In the genomic region with DNA sequence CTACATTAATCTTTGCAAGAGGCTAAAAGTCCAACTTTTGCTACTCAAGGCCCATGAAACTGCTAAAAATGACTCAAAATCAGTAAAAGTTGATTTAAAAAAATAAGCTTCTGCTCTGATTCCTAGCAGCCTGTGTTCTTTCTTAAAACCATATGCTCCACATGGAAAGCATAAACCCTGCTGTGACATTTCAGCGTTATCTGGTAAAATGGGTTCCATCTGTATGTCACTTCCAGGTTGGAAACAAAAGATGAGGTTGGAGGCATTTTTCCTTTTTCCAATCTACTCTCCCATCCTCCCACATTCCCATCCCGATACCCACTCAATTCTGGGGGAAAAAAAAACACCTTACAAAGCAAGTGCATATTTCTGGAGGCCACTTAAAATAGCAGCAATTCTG, we compare ENCODE assay signal across 25 cellular contexts.
"Had no signal": no experiment of that assay in that cellular context is flagged by ENCODE, and none has a peak within 500 bp of the region (broad histone marks: within the 10 kb centered on the region; RNA-seq: fewer than 3 reads in every experiment).

No MANE protein-coding gene starts in this region.

- ATAC-seq: gastrocnemius medialis; heart left ventricle; left cardiac atrium; left ventricle myocardium superior; lower lobe of right lung; natural killer cell; pancreas; right lobe of liver; stimulated activated naive B cell treated with anti-CD40 and anti-IgM and Interleukin-4, amounts not matched to agents 10 μg/mL and 1 μg/mL and 100 μg/mL, for 72 hours; upper lobe of right lung had no signal

- H3K4me2 ChIP-seq: hepatocyte had no signal

- H3K36me3 ChIP-seq: colonic mucosa, gastrocnemius medialis, heart left ventricle, lower lobe of right lung, neutrophil, pancreas, right lobe of liver, thoracic aorta, tibial nerve, upper lobe of right lung, uterus had no signal

- H3K79me2 ChIP-seq: hepatocyte had no signal

- H3K4me1 Mint-ChIP-seq: stimulated activated naive B cell treated with anti-CD40 and anti-IgM and Interleukin-4, amounts not matched to agents 10 μg/mL and 1 μg/mL and 100 μg/mL, for 72 hours had no signal

- H3K27me3 Mint-ChIP-seq: dendritic cell treated with granulocyte-macrophage colony-stimulating factor and Interleukin-4, amounts not matched to agents 40 ng/mL and 50 ng/mL, for 4 days; progenitor cell of endocrine pancreas; stimulated activated naive B cell treated with anti-CD40 and anti-IgM and Interleukin-4, amounts not matched to agents 10 μg/mL and 1 μg/mL and 100 μg/mL, for 72 hours; stimulated activated naive CD8-positive, alpha-beta T cell treated with anti-CD3 and anti-CD28 coated beads, Interleukin-15, Interleukin-2, amounts not matched to agents 100 ng/mL and 50 ng/mL, for 24 hours had no signal

- H3K27me3 ChIP-seq: colonic mucosa, gastrocnemius medialis, heart left ventricle, hepatocyte, neutrophil, pancreas, right lobe of liver, tibial nerve, upper lobe of right lung, uterus had no signal

- H3K27ac ChIP-seq: colonic mucosa, gastrocnemius medialis, heart left ventricle, hepatocyte, lower lobe of right lung, neutrophil, pancreas, right lobe of liver, thoracic aorta, tibial nerve, upper lobe of right lung, uterus had no signal

- H3K36me3 Mint-ChIP-seq: natural killer cell; stimulated activated naive B cell treated with anti-CD40 and anti-IgM and Interleukin-4, amounts not matched to agents 10 μg/mL and 1 μg/mL and 100 μg/mL, for 72 hours had no signal

- DNase-seq: central memory CD4-positive, alpha-beta T cell; colonic mucosa; effector memory CD4-positive, alpha-beta T cell; foreskin fibroblast; gastrocnemius medialis; heart left ventricle; left cardiac atrium; left ventricle myocardium superior; lower lobe of right lung; natural killer cell; pancreas; right lobe of liver; small intestine; stimulated activated CD4-positive, alpha-beta T cell treated with anti-CD3 and anti-CD28 coated beads, Interleukin-15, amount 100 ng/mL, for 24 hours; stimulated activated CD4-positive, alpha-beta T cell treated with anti-CD3 and anti-CD28 coated beads, Interleukin-2, amount 100 ng/mL, for 48 hours; stimulated activated naive B cell treated with anti-CD40 and anti-IgM and Interleukin-4, amounts not matched to agents 10 μg/mL and 1 μg/mL and 100 μg/mL, for 72 hours; upper lobe of right lung; uterus had no signal

- H2AFZ ChIP-seq: hepatocyte had no signal

- H3K4me3 ChIP-seq: colonic mucosa, gastrocnemius medialis, heart left ventricle, hepatocyte, lower lobe of right lung, pancreas, right lobe of liver, thoracic aorta, tibial nerve, upper lobe of right lung, uterus had no signal

- H3K4me3 Mint-ChIP-seq: dendritic cell treated with granulocyte-macrophage colony-stimulating factor and Interleukin-4, amounts not matched to agents 40 ng/mL and 50 ng/mL, for 4 days; natural killer cell; stimulated activated naive B cell treated with anti-CD40 and anti-IgM and Interleukin-4, amounts not matched to agents 10 μg/mL and 1 μg/mL and 100 μg/mL, for 72 hours; stimulated activated naive CD8-positive, alpha-beta T cell treated with anti-CD3 and anti-CD28 coated beads, Interleukin-15, Interleukin-2, amounts not matched to agents 100 ng/mL and 50 ng/mL, for 24 hours had no signal

- H3K27ac Mint-ChIP-seq: dendritic cell treated with granulocyte-macrophage colony-stimulating factor and Interleukin-4, amounts not matched to agents 40 ng/mL and 50 ng/mL, for 4 days; natural killer cell; progenitor cell of endocrine pancreas; stimulated activated naive B cell treated with anti-CD40 and anti-IgM and Interleukin-4, amounts not matched to agents 10 μg/mL and 1 μg/mL and 100 μg/mL, for 72 hours; stimulated activated naive CD8-positive, alpha-beta T cell treated with anti-CD3 and anti-CD28 coated beads, Interleukin-15, Interleukin-2, amounts not matched to agents 100 ng/mL and 50 ng/mL, for 24 hours had no signal

- H3K9me3 ChIP-seq: colonic mucosa, gastrocnemius medialis, lower lobe of right lung, neutrophil, pancreas, right lobe of liver, thoracic aorta, tibial nerve, upper lobe of right lung, uterus had no signal

- H3K4me1 ChIP-seq: colonic mucosa, gastrocnemius medialis, heart left ventricle, lower lobe of right lung, pancreas, right lobe of liver, tibial nerve, upper lobe of right lung, uterus had no signal
